In genomic region chr7:127588019-127588696, GRCh38 we compare ENCODE assay signal across 8 cellular contexts. TPM values are rescaled to one million over a fixed set of nuclear protein-coding genes. Genes with fewer than 3 reads are reported as not detected.
DNase-seq lines count a peak whose midpoint lies in the region; ATAC-seq and TF ChIP-seq lines count a peak whose summit lies in the region.

TSS of gene ARF5 (plus strand) at chr7:127588411. CDS start at chr7:127588499, 88 bp downstream.

- H3K4me1 ChIP-seq in heart left ventricle (peaks cover 10 to 49% (median 34%) of the 10 kb centered on the region in 12 donors), upper lobe of left lung (peaks cover 33 to 49% (median 35%) of the 10 kb centered on the region in 4 donors)

- intact Hi-C loops in heart left ventricle (cut with DNase I), result loop anchor here in 9 of 10 donors (2.0 to 10.0 kb wide), 5 partner anchors 59 to 196 kb away; partner anchors contain the start of genes ZNF800 (in 5 of the 9) and SND1 (in 2 of the 9)
- intact Hi-C loops in posterior vena cava (cut with DNase I), result loop anchor here in 1 of 2 donors (5.0 kb wide), 1 partner anchor 64 kb away; the partner anchor contains the start of gene SND1

- peaks cover 52 to 62% (median 56%) of the 10 kb centered on the region in 3 donors for H3K4me1 Mint-ChIP-seq in T-cell

- peak; percentile 72 for ATAC-seq in HG02623 (IDR thresholded peaks at IDR 0.05; ENCODE audit: unreplicated experiment)
- ATAC-seq in T-cell (replicated peaks in 1 of 4), result peak; percentile 81 to 89 (median 84)
- ATAC-seq in heart left ventricle, result peak; percentile 82 to 95 (median 92)
- ATAC-seq in upper lobe of left lung (ENCODE audit: low FRiP score in 2 of 2), result peak; percentile 88 to 96

- CTCF ChIA-PET in T-cell (lab: Charles Lee), result interaction anchor here in 1 of 2 donors (1.0 to 1.1 kb wide), 2 partner anchors 9 to 74 kb away, joined by 3 read pairs; no protein-coding TSS in a partner anchor

- no peaks in the 10 kb centered on the region for H3K27me3 Mint-ChIP-seq in T-cell

- H3K9me3 Mint-ChIP-seq in T-cell, result no peaks in the 10 kb centered on the region

- H3K27ac ChIP-seq in adipose tissue (ENCODE audit: low read depth, low read length) (peak within 1 kb of the TSS; percentile 46), heart left ventricle (peak within 1 kb of the TSS; percentile 51 to 95 (median 92)), upper lobe of left lung (peak within 1 kb of the TSS; percentile 87 to 95 (median 92))

- H3K27me3 ChIP-seq in heart left ventricle (no peaks in the 10 kb centered on the region), upper lobe of left lung (no peaks in the 10 kb centered on the region)

- H3K36me3 Mint-ChIP-seq in T-cell, result peaks cover 20% of the 10 kb centered on the region

- peak within 1 kb of the TSS; percentile 91 to 92 (median 91) for H3K4me3 Mint-ChIP-seq in T-cell

- DNase-seq in GM12865 (ENCODE audit: low read depth) (peak; percentile 86), NCI-H1105 treated with DMSO at 0.1 percent for 48 hours (lab: John Stamatoyannopoulos, UW) (peak; percentile 69), T-cell (peak; percentile 68 to 91 (median 82)), heart left ventricle (peak; percentile 89 to 94 (median 92)), posterior vena cava (ENCODE audit: low spot score) (peak; percentile 96), upper lobe of left lung (peak; percentile 89 to 99)

- peak within 1 kb of the TSS; percentile 81 for H3K4me3 ChIP-seq in GM12865 (ENCODE audit: low read depth, low read length)
- peak within 1 kb of the TSS; percentile 83 to 100 (median 96) for H3K4me3 ChIP-seq in heart left ventricle
- peak within 1 kb of the TSS; percentile 90 to 99 (median 95) for H3K4me3 ChIP-seq in upper lobe of left lung

- POLR2A ChIA-PET in T-cell (lab: Charles Lee), result interaction anchor here (0.6 to 1.1 kb wide), 7 partner anchors 11 to 447 kb away, joined by 3 to 5 read pairs (median 3); no protein-coding TSS in a partner anchor

- peaks cover 0 to 33% (median 26%) of the 10 kb centered on the region in 9 donors for H3K36me3 ChIP-seq in heart left ventricle
- H3K36me3 ChIP-seq in upper lobe of left lung, result peaks cover 9 to 27% (median 19%) of the 10 kb centered on the region in 4 donors

- TF ChIP-seq POLR2A in heart left ventricle (IDR thresholded peaks at IDR 0.05) (peak; percentile 69 to 78), upper lobe of left lung (IDR thresholded peaks at IDR 0.05) (peak in 1 of 4 donors; percentile 76)

- peak within 1 kb of the TSS; percentile 79 to 86 for H3K27ac Mint-ChIP-seq in T-cell

- TF ChIP-seq EP300 in upper lobe of left lung (IDR thresholded peaks at IDR 0.05), result peak in 1 of 4 donors; percentile 18

- TF ChIP-seq CTCF in GM12865 (IDR thresholded peaks at IDR 0.05; ENCODE audit: insufficient read depth, low read depth, low read length, missing control alignments), result no peak
- TF ChIP-seq CTCF in heart left ventricle (IDR thresholded peaks at IDR 0.05), result no peak
- no peak for TF ChIP-seq CTCF in upper lobe of left lung (IDR thresholded peaks at IDR 0.05)

- H3K9me3 ChIP-seq in heart left ventricle (no peaks in the 10 kb centered on the region), upper lobe of left lung (no peaks in the 10 kb centered on the region)

- 0 to 1% (median 1%) methylated on average over 56 to 77 of the region's 77 CpGs for WGBS in adipose tissue, 3 donors
- 0 to 3% (median 1%) methylated on average over 18 to 77 of the region's 77 CpGs for WGBS in heart left ventricle, 4 donors
- WGBS in upper lobe of left lung, 2 donors, result 1% methylated on average over 40 of the region's 77 CpGs; no CpG with 5 or more reads in 1 of the 2 donors

RNA-seq across cellular contexts. Expression of gene ARF5, which starts in this region (rescaled TPM):
- total RNA-seq in T-cell (100 to 1,000 TPM in 3 of 5 donors, 10 to 100 TPM in 2; 90.0 to 106 (median 102) TPM), heart left ventricle (100 to 1,000 TPM in 3 of 9 donors, 10 to 100 TPM in 6; 85.3 to 196 (median 96.3) TPM), posterior vena cava (10 to 100 TPM; 90.2 to 93.3 TPM), upper lobe of left lung (100 to 1,000 TPM in 3 of 6 donors, 10 to 100 TPM in 3; 43.0 to 177 (median 106) TPM)
- polyA plus RNA-seq in adipose tissue (100 to 1,000 TPM; 152 to 179 (median 178) TPM), heart left ventricle (100 to 1,000 TPM; 136 to 173 TPM)

Comparison
In these comparisons a context has a peak if more than half of its experiments do, and no peak if none do; other contexts are left out.
1. Peak in every context shown above with its lines: DNase-seq, ATAC-seq, H3K4me3 ChIP-seq and H3K27ac ChIP-seq.